In genomic region chr17:48621410-48622387, GRCh38 we compare ENCODE assay signal across 21 cellular contexts. TPM values are rescaled to one million over a fixed set of nuclear protein-coding genes. Genes with fewer than 3 reads are reported as not detected.
"Had no signal": no experiment of that assay in that cellular context is flagged by ENCODE, and none has a peak within 500 bp of the region (broad histone marks: within the 10 kb centered on the region; RNA-seq: fewer than 3 reads in every experiment).

No MANE protein-coding gene starts in this region.

- H3K27ac ChIP-seq: hepatocyte, suprapubic skin had no signal

- DNase-seq: activated CD4-positive, alpha-beta T cell treated with anti-CD3 and anti-CD28 coated beads, Interleukin-2, amount 10 ng/mL, durations not matched to agents 24 days and 14 days; activated CD8-positive, alpha-beta memory T cell treated with anti-CD3 and anti-CD28 coated beads for 24 hours; activated naive CD4-positive, alpha-beta T cell treated with anti-CD3 and anti-CD28 coated beads, Interleukin-2, amount 10 ng/mL, durations not matched to agents 7 days and 5 days; activated T-cell treated with anti-CD3 and anti-CD28 coated beads for 4 hours; central memory CD4-positive, alpha-beta T cell; effector memory CD4-positive, alpha-beta T cell; erythroblast; left cardiac atrium; natural killer cell; stimulated activated CD4-positive, alpha-beta T cell treated with anti-CD3 and anti-CD28 coated beads, Interleukin-2, amount 100 ng/mL, for 48 hours; stimulated activated CD8-positive, alpha-beta memory T cell treated with anti-CD3 and anti-CD28 coated beads, Interleukin-4, amount 100 ng/mL, for 48 hours; stimulated activated naive CD8-positive, alpha-beta T cell treated with anti-CD3 and anti-CD28 coated beads, Interleukin-15, Interleukin-2, amounts not matched to agents 100 U/mL and 50 U/mL, for 24 hours had no signal

- H2AFZ ChIP-seq: hepatocyte had no signal

- H3K4me3 Mint-ChIP-seq: activated CD4-positive, alpha-beta T cell treated with anti-CD3 and anti-CD28 coated beads, Interleukin-2, amount 10 ng/mL, durations not matched to agents 24 days and 14 days; activated naive CD4-positive, alpha-beta T cell treated with anti-CD3 and anti-CD28 coated beads, Interleukin-2, amount 10 ng/mL, durations not matched to agents 7 days and 5 days; activated T-helper 17 cell treated with anti-CD3 and anti-CD28 coated beads, Interleukin-2, amount 50 U/mL, for 72 hours; natural killer cell; T-helper 1 cell treated with Interleukin-12 subunit alpha and Interleukin-12 subunit beta and Interleukin-4 antibody, amounts not matched to agents 30 μg/mL and 1 μg/mL, for 36 hours; WTC11 had no signal

- H3K4me2 ChIP-seq: hepatocyte had no signal

- H3K9me3 Mint-ChIP-seq: activated CD4-positive, alpha-beta T cell treated with anti-CD3 and anti-CD28 coated beads, Interleukin-2, amount 10 ng/mL, durations not matched to agents 24 days and 14 days; activated naive CD4-positive, alpha-beta T cell treated with anti-CD3 and anti-CD28 coated beads, Interleukin-2, amount 10 ng/mL, durations not matched to agents 7 days and 5 days; activated T-helper 17 cell treated with anti-CD3 and anti-CD28 coated beads, Interleukin-2, amount 50 U/mL, for 72 hours; natural killer cell; T-helper 1 cell treated with Interleukin-12 subunit alpha and Interleukin-12 subunit beta and Interleukin-4 antibody, amounts not matched to agents 30 μg/mL and 1 μg/mL, for 36 hours; WTC11 had no signal

- H3K36me3 ChIP-seq: suprapubic skin had no signal

- H3K9me3 ChIP-seq: suprapubic skin had no signal

- H3K4me3 ChIP-seq: hepatocyte, lung, suprapubic skin had no signal

- H3K27ac Mint-ChIP-seq: activated CD4-positive, alpha-beta T cell treated with anti-CD3 and anti-CD28 coated beads, Interleukin-2, amount 10 ng/mL, durations not matched to agents 24 days and 14 days; activated naive CD4-positive, alpha-beta T cell treated with anti-CD3 and anti-CD28 coated beads, Interleukin-2, amount 10 ng/mL, durations not matched to agents 7 days and 5 days; activated T-helper 17 cell treated with anti-CD3 and anti-CD28 coated beads, Interleukin-2, amount 50 U/mL, for 72 hours; natural killer cell; T-helper 1 cell treated with Interleukin-12 subunit alpha and Interleukin-12 subunit beta and Interleukin-4 antibody, amounts not matched to agents 30 μg/mL and 1 μg/mL, for 36 hours; WTC11 had no signal

- H3K79me2 ChIP-seq: hepatocyte had no signal

- H3K36me3 Mint-ChIP-seq: WTC11 had no signal

RNA-seq across cellular contexts. Expression of gene HOXB9, which starts 4.5 kb away (rescaled TPM):
- total RNA-seq: left cardiac atrium, mononuclear cell, osteocyte, pulmonary artery endothelial cell had no signal
- polyA plus RNA-seq: lung had no signal

RNA-seq across cellular contexts. Expression of gene HOXB8, which starts 6.6 kb away (rescaled TPM):
- total RNA-seq: activated CD4-positive, alpha-beta T cell treated with anti-CD3 and anti-CD28 coated beads, Interleukin-2, amount 10 ng/mL, durations not matched to agents 24 days and 14 days; activated T-helper 17 cell treated with anti-CD3 and anti-CD28 coated beads, Interleukin-2, amount 50 U/mL, for 72 hours; natural killer cell; osteocyte; pulmonary artery endothelial cell; suprapubic skin; WTC11 had no signal

RNA-seq across cellular contexts. Expression of gene HOXB7, which starts 10.9 kb away (rescaled TPM):
- total RNA-seq: osteocyte, WTC11 had no signal

RNA-seq across cellular contexts. Expression of gene HOXB6, which starts 16.9 kb away (rescaled TPM):
- total RNA-seq: mononuclear cell, natural killer cell, osteocyte, WTC11 had no signal

RNA-seq across cellular contexts. Expression of gene HOXB5, which starts 28.1 kb away (rescaled TPM):
- total RNA-seq: activated CD4-positive, alpha-beta T cell treated with anti-CD3 and anti-CD28 coated beads, Interleukin-2, amount 10 ng/mL, durations not matched to agents 24 days and 14 days; activated T-helper 17 cell treated with anti-CD3 and anti-CD28 coated beads, Interleukin-2, amount 50 U/mL, for 72 hours; mononuclear cell; natural killer cell; osteocyte; WTC11 had no signal
